In the genomic region with DNA sequence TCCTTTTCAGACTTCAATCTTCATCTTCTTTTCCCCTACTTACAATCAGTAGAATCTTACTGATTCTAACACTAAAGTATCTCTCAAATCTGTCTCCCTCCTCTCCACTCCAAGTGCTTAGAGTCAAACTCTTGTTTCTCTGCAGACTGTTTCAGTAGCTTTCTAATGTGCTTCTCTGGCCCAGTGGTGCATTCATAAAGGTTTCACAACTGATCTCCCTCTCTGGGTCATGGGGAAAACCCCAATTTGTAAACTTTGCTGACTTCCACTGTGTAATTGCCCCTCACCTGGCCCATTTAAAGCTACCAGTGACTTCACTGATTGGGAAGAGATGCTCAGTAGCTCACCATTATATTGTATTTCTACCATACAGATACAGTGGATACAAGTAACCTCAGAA, we compare ENCODE assay signal across 15 cellular contexts.
DNase-seq lines count a peak whose midpoint lies in the region; ATAC-seq lines count a peak whose summit lies in the region.
"Had no signal": no experiment of that assay in that cellular context is flagged by ENCODE, and none has a peak within 500 bp of the region (broad histone marks: within the 10 kb centered on the region; RNA-seq: fewer than 3 reads in every experiment).

No MANE protein-coding gene starts in this region.

- no peak for DNase-seq in stimulated activated CD8-positive, alpha-beta memory T cell treated with anti-CD3 and anti-CD28 coated beads, Interleukin-4, amount 100 ng/mL, for 48 hours
- DNase-seq in HT-29 (ENCODE audit: low spot score) (no peak), COLO829 (ENCODE audit: low spot score) (no peak)
- no peak for DNase-seq in activated T-cell treated with anti-CD3 and anti-CD28 coated beads, Interleukin-2, amount 50 U/mL, for 72 hours
- DNase-seq: activated CD4-positive, alpha-beta memory T cell treated with anti-CD3 and anti-CD28 coated beads for 36 hours; cortex of kidney; DMS79 treated with DMSO at 0.1 percent for 48 hours; heart left ventricle; kidney glomerular epithelial cell; NCI-H1436; NCI-H226; trophoblast cell had no signal

- H3K27me3 Mint-ChIP-seq in activated T-cell treated with anti-CD3 and anti-CD28 coated beads, Interleukin-2, amount 50 U/mL, for 72 hours (ENCODE audit: low read depth): no peaks in the 10 kb centered on the region

- no peaks in the 10 kb centered on the region for H3K9me3 Mint-ChIP-seq in activated T-cell treated with anti-CD3 and anti-CD28 coated beads, Interleukin-2, amount 50 U/mL, for 72 hours
- H3K9me3 Mint-ChIP-seq: activated CD4-positive, alpha-beta memory T cell treated with anti-CD3 and anti-CD28 coated beads for 36 hours had no signal

- ATAC-seq in GM19351 (IDR thresholded peaks at IDR 0.05; ENCODE audit: unreplicated experiment) (peak; percentile 92), HG02588 (IDR thresholded peaks at IDR 0.05; ENCODE audit: unreplicated experiment) (peak; percentile 80), HG03135 (IDR thresholded peaks at IDR 0.05; ENCODE audit: unreplicated experiment) (peak; percentile 89)
- ATAC-seq in activated T-cell treated with anti-CD3 and anti-CD28 coated beads, Interleukin-2, amount 50 U/mL, for 72 hours (replicated peaks in 1 of 2): no peak
- ATAC-seq: heart left ventricle had no signal

- no peaks in the 10 kb centered on the region for H3K36me3 Mint-ChIP-seq in activated T-cell treated with anti-CD3 and anti-CD28 coated beads, Interleukin-2, amount 50 U/mL, for 72 hours (ENCODE audit: insufficient read depth in 2 of 2)
- H3K36me3 Mint-ChIP-seq: activated CD4-positive, alpha-beta memory T cell treated with anti-CD3 and anti-CD28 coated beads for 36 hours had no signal

- H3K4me1 Mint-ChIP-seq in activated T-cell treated with anti-CD3 and anti-CD28 coated beads, Interleukin-2, amount 50 U/mL, for 72 hours (ENCODE audit: low read depth): no peaks in the 10 kb centered on the region

- H3K27ac Mint-ChIP-seq in activated T-cell treated with anti-CD3 and anti-CD28 coated beads, Interleukin-2, amount 50 U/mL, for 72 hours: no peak overlapping the region
- H3K27ac Mint-ChIP-seq: activated CD4-positive, alpha-beta memory T cell treated with anti-CD3 and anti-CD28 coated beads for 36 hours had no signal

- H3K4me3 Mint-ChIP-seq in activated T-cell treated with anti-CD3 and anti-CD28 coated beads, Interleukin-2, amount 50 U/mL, for 72 hours: no peak overlapping the region
- H3K4me3 Mint-ChIP-seq: activated CD4-positive, alpha-beta memory T cell treated with anti-CD3 and anti-CD28 coated beads for 36 hours had no signal

Comparison
In these comparisons a context has a peak if more than half of its experiments do, and no peak if none do; other contexts are left out.
1. ATAC-seq: peak in GM19351 (single experiment), HG02588 (single experiment) and HG03135 (single experiment); none in activated T-cell treated with anti-CD3 and anti-CD28 coated beads, Interleukin-2, amount 50 U/mL, for 72 hours (0 of 2).